29 cellular contexts compared by ENCODE assay signal in genomic region chr4:13533670-13534343, GRCh38. TPM values are rescaled to one million over a fixed set of nuclear protein-coding genes. Genes with fewer than 3 reads are reported as not detected.
A peak's percentile ranks its signal among the peaks of the same experiment; 100 is the strongest.
DNase-seq lines count a peak whose midpoint lies in the region; ATAC-seq and TF ChIP-seq lines count a peak whose summit lies in the region.
"Had no signal": no experiment of that assay in that cellular context is flagged by ENCODE, and none has a peak within 500 bp of the region (broad histone marks: within the 10 kb centered on the region; RNA-seq: fewer than 3 reads in every experiment).

No MANE protein-coding gene starts in this region.

- WGBS in endodermal cell (ENCODE audit: insufficient coverage in 1 of 2, insufficient read length in 1 of 2), 2 experiments, result 77 to 96% methylated on average over 4 to 13 of the region's 13 CpGs
- WGBS in smooth muscle cell (ENCODE audit: low lambda C conversion rate), result 49% methylated on average over 13 of the region's 13 CpGs

- TF ChIP-seq CTCF in GM20000 (IDR thresholded peaks at IDR 0.05; ENCODE audit: extremely low read depth, missing control alignments) (no peak), endodermal cell (conservative IDR thresholded peaks at IDR 0.05) (no peak), smooth muscle cell (IDR thresholded peaks at IDR 0.05; ENCODE audit: borderline replicate concordance, insufficient read depth, poor library complexity, severe bottlenecking) (no peak)

- H3K27ac ChIP-seq in endodermal cell (ENCODE audit: low read depth, low read length) (no peak overlapping the region), smooth muscle cell (ENCODE audit: low read depth) (no peak overlapping the region)
- H3K27ac ChIP-seq: BLaER1, coronary artery, left lung, right atrium auricular region had no signal

- no peaks in the 10 kb centered on the region for H3K36me3 ChIP-seq in endodermal cell (ENCODE audit: control insufficient read depth, insufficient read depth, low read length)
- H3K36me3 ChIP-seq in smooth muscle cell (ENCODE audit: low read depth), result no peaks in the 10 kb centered on the region
- H3K36me3 ChIP-seq: BLaER1, left lung, right atrium auricular region, transverse colon had no signal

- H3K27me3 ChIP-seq in endodermal cell (ENCODE audit: control insufficient read depth, insufficient read depth, low read length, poor library complexity, severe bottlenecking) (peaks cover 99% of the 10 kb centered on the region), smooth muscle cell (ENCODE audit: low read depth) (peaks cover 100% of the 10 kb centered on the region)

- H3K4me3 Mint-ChIP-seq in activated T-cell treated with anti-CD3 and anti-CD28 coated beads, Interleukin-2, amount 50 U/mL, for 72 hours, result no peak overlapping the region
- H3K4me3 Mint-ChIP-seq in endodermal cell, result no peak overlapping the region
- H3K4me3 Mint-ChIP-seq: activated naive CD8-positive, alpha-beta T cell; memory B cell; nephron had no signal

- H3K9ac ChIP-seq in endodermal cell (ENCODE audit: extremely low read depth, low read length, poor library complexity, severe bottlenecking) (no peak overlapping the region), smooth muscle cell (ENCODE audit: low read depth) (no peak overlapping the region)
- H3K9ac ChIP-seq: BLaER1 had no signal

- no peak overlapping the region for H2AFZ ChIP-seq in smooth muscle cell (ENCODE audit: low read depth)

- peaks cover 2 to 3% of the 10 kb centered on the region in 2 donors for H3K9me3 Mint-ChIP-seq in activated T-cell treated with anti-CD3 and anti-CD28 coated beads, Interleukin-2, amount 50 U/mL, for 72 hours
- H3K9me3 Mint-ChIP-seq in endodermal cell, result no peaks in the 10 kb centered on the region

- no peak for ATAC-seq in activated T-cell treated with anti-CD3 and anti-CD28 coated beads, Interleukin-2, amount 50 U/mL, for 72 hours (replicated peaks in 1 of 2)
- no peak for ATAC-seq in HG03196 (IDR thresholded peaks at IDR 0.05; ENCODE audit: unreplicated experiment)
- ATAC-seq: left lung had no signal

- H3K4me3 ChIP-seq in endodermal cell (ENCODE audit: low read length) (no peak overlapping the region), smooth muscle cell (no peak overlapping the region)
- H3K4me3 ChIP-seq: BLaER1, coronary artery, left lung, right atrium auricular region, transverse colon had no signal

- H4K20me1 ChIP-seq in smooth muscle cell (ENCODE audit: low read depth), result no peaks in the 10 kb centered on the region

- in situ Hi-C loops in KBM-7 (cut with MboI; ENCODE audit: low pct_unique_long_range_greater_than_20kb, low sequenced_read_pairs), result loop anchor here (25.0 kb wide), 2 partner anchors 697 to 797 kb away; no protein-coding TSS in a partner anchor

- peaks cover 91% of the 10 kb centered on the region for H3K27me3 Mint-ChIP-seq in activated T-cell treated with anti-CD3 and anti-CD28 coated beads, Interleukin-2, amount 50 U/mL, for 72 hours (ENCODE audit: low read depth)
- H3K27me3 Mint-ChIP-seq in endodermal cell (ENCODE audit: insufficient read depth), result peaks cover 86% of the 10 kb centered on the region

- H3K4me1 Mint-ChIP-seq in activated T-cell treated with anti-CD3 and anti-CD28 coated beads, Interleukin-2, amount 50 U/mL, for 72 hours (ENCODE audit: low read depth), result peaks cover 39% of the 10 kb centered on the region
- peaks cover 24% of the 10 kb centered on the region for H3K4me1 Mint-ChIP-seq in endodermal cell

- H3K9me3 ChIP-seq in endodermal cell (ENCODE audit: control insufficient read depth, low read length) (no peaks in the 10 kb centered on the region), smooth muscle cell (replicated peaks; ENCODE audit: low read depth) (no peaks in the 10 kb centered on the region)
- H3K9me3 ChIP-seq: left lung, right atrium auricular region, transverse colon had no signal

- H3K27ac Mint-ChIP-seq in activated T-cell treated with anti-CD3 and anti-CD28 coated beads, Interleukin-2, amount 50 U/mL, for 72 hours, result peak overlapping the region; percentile 46
- no peak overlapping the region for H3K27ac Mint-ChIP-seq in endodermal cell
- H3K27ac Mint-ChIP-seq: activated naive CD8-positive, alpha-beta T cell; memory B cell; nephron had no signal

- DNase-seq in activated T-cell treated with anti-CD3 and anti-CD28 coated beads, Interleukin-2, amount 50 U/mL, for 72 hours, result no peak
- no peak for DNase-seq in activated T-cell treated with anti-CD3 and anti-CD28 coated beads, Interleukin-2, amount 50 U/mL, for 48 hours
- DNase-seq in GM20000 (ENCODE audit: low spot score), result peak; percentile 10
- DNase-seq in endodermal cell, result peak; percentile 66
- no peak for DNase-seq in smooth muscle cell (lab: John Stamatoyannopoulos, UW; ENCODE audit: unreplicated experiment)
- no peak for DNase-seq in activated CD4-positive, alpha-beta T cell treated with anti-CD3 and anti-CD28 coated beads for 1 hour
- no peak for DNase-seq in KBM-7
- DNase-seq: ACHN; activated CD4-positive, alpha-beta T cell treated with anti-CD3 and anti-CD28 coated beads, Interleukin-2, amount 50 U/mL, for 48 hours; activated effector memory CD4-positive, alpha-beta T cell treated with Interleukin-2 at 50 U/mL for 16 hours; activated T-cell treated with anti-CD3 and anti-CD28 coated beads for 4 hours; aorta; effector memory CD4-positive, alpha-beta T cell; IMR-90; NCI-H1048; NCI-H1694 treated with DMSO at 0.1 percent for 48 hours; NCI-H446 treated with DMSO at 0.1 percent for 48 hours; stimulated activated CD4-positive, alpha-beta T cell treated with anti-CD3 and anti-CD28 coated beads, Interleukin-1b, Interleukin-23, amount 100 ng/mL, for 48 hours; transverse colon had no signal

- peaks cover 7 to 10% of the 10 kb centered on the region in 2 donors for H3K36me3 Mint-ChIP-seq in activated T-cell treated with anti-CD3 and anti-CD28 coated beads, Interleukin-2, amount 50 U/mL, for 72 hours (ENCODE audit: insufficient read depth in 2 of 2)
- H3K36me3 Mint-ChIP-seq in endodermal cell (ENCODE audit: low read depth), result no peaks in the 10 kb centered on the region

- H3F3A ChIP-seq in smooth muscle cell (ENCODE audit: low read depth), result no peaks in the 10 kb centered on the region

- no peaks in the 10 kb centered on the region for H3K79me2 ChIP-seq in smooth muscle cell (ENCODE audit: low read depth)

- H3K4me1 ChIP-seq in endodermal cell (ENCODE audit: control insufficient read depth, insufficient read depth, low read length) (no peaks in the 10 kb centered on the region), smooth muscle cell (ENCODE audit: low read depth) (peaks cover 17% of the 10 kb centered on the region)
- H3K4me1 ChIP-seq: BLaER1, transverse colon had no signal

- H3K4me2 ChIP-seq in smooth muscle cell, result peak overlapping the region; percentile 22
- H3K4me2 ChIP-seq: BLaER1 had no signal

RNA-seq across cellular contexts. Expression of gene NKX3-2, which starts 10.5 kb away (rescaled TPM):
- not detected for total RNA-seq in activated T-cell treated with anti-CD3 and anti-CD28 coated beads, Interleukin-2, amount 50 U/mL, for 72 hours
- 1 to 10 TPM in 1 of 2 donors, under 1 TPM in 1; 0.11 to 1.5 TPM for total RNA-seq in endodermal cell
- 2.2 TPM for polyA plus RNA-seq in endodermal cell (2013, experiment 1 of 2)
- 2.1 TPM for polyA plus RNA-seq in endodermal cell (2013, experiment 2 of 2)
- total RNA-seq in smooth muscle cell, result 3.6 and 4.4 TPM in 2 replicates
- polyA plus RNA-seq in smooth muscle cell, result 4.0 and 6.7 TPM in 2 replicates
- total RNA-seq: epithelial cell of proximal tubule, glomerular endothelial cell, IMR-90, left lung, right atrium auricular region had no signal
- polyA plus RNA-seq: aorta had no signal

RNA-seq across cellular contexts. Expression of gene RAB28, which starts 49.7 kb away (rescaled TPM):
- 10 to 100 TPM; 15.6 to 16.8 TPM for total RNA-seq in activated T-cell treated with anti-CD3 and anti-CD28 coated beads, Interleukin-2, amount 50 U/mL, for 72 hours
- total RNA-seq in endodermal cell, result 10 to 100 TPM; 24.6 to 25.7 TPM
- polyA plus RNA-seq in endodermal cell (2013, experiment 1 of 2), result 33.4 TPM
- polyA plus RNA-seq in endodermal cell (2013, experiment 2 of 2), result 33.6 TPM
- 37.2 and 40.7 TPM in 2 replicates for total RNA-seq in smooth muscle cell
- polyA plus RNA-seq in smooth muscle cell, result 32.8 and 36.8 TPM in 2 replicates

Comparison
In these comparisons a context has a peak if more than half of its experiments do, and no peak if none do; other contexts are left out.
1. DNase-seq: peak in GM20000 (single experiment) and endodermal cell (single experiment); none in activated T-cell treated with anti-CD3 and anti-CD28 coated beads, Interleukin-2, amount 50 U/mL, for 72 hours (0 of 2), activated T-cell treated with anti-CD3 and anti-CD28 coated beads, Interleukin-2, amount 50 U/mL, for 48 hours (0 of 2), smooth muscle cell (single experiment), activated CD4-positive, alpha-beta T cell treated with anti-CD3 and anti-CD28 coated beads for 1 hour (single experiment) and KBM-7 (single experiment).